ENCODE assay signal across 1 cellular context in genomic region chr12:5461966-5462365, GRCh38.
TF ChIP-seq lines count a peak whose summit lies in the region.

No MANE protein-coding gene starts in this region.

TF ChIP-seq in K562, 482 proteins besides CTCF, POLR2A, EP300 and RAD21:
- TF ChIP-seq, protein P1, sequence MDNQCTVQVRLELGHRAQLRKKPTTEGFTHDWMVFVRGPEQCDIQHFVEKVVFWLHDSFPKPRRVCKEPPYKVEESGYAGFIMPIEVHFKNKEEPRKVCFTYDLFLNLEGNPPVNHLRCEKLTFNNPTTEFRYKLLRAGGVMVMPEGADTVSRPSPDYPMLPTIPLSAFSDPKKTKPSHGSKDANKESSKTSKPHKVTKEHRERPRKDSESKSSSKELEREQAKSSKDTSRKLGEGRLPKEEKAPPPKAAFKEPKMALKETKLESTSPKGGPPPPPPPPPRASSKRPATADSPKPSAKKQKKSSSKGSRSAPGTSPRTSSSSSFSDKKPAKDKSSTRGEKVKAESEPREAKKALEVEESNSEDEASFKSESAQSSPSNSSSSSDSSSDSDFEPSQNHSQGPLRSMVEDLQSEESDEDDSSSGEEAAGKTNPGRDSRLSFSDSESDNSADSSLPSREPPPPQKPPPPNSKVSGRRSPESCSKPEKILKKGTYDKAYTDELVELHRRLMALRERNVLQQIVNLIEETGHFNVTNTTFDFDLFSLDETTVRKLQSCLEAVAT (IDR thresholded peaks at IDR 0.05): peak in 1 of 2 experiments; percentile 59; a peak in 1 of 4 replicates
- TF ChIP-seq ZNF444 (CRISPR knock-in tag; IDR thresholded peaks at IDR 0.05): no peak
- 0 out of 2 replicates have a peak, but pooled peaks have one; percentile 61 for TF ChIP-seq ZNF23 (CRISPR knock-in tag; IDR thresholded peaks at IDR 0.05)
- no peak for TF ChIP-seq PRPF4 (IDR thresholded peaks at IDR 0.05; ENCODE audit: insufficient read depth, low read depth, low read length, poor library complexity, severe bottlenecking)
- no peak for TF ChIP-seq NCOR1 (IDR thresholded peaks at IDR 0.05)
- peak; percentile 76; the same call in 1 of the 2 replicates for TF ChIP-seq ZBTB17 (CRISPR knock-in tag; IDR thresholded peaks at IDR 0.05)
- peak in 1 of 2 experiments; percentile 35; a peak in 1 of 4 replicates for TF ChIP-seq ZMIZ1 (IDR thresholded peaks at IDR 0.05; ENCODE audit: low read depth in 2 of 2, low read length in 2 of 2)
- no peak for TF ChIP-seq NR2C2 (CRISPR knock-in tag; IDR thresholded peaks at IDR 0.05)
- TF ChIP-seq NR2C2 (tag; IDR thresholded peaks at IDR 0.05): no peak
TF ChIP-seq in K562: peak in this region for 4.
